In genomic region chr12:92145481-92145730, GRCh38 we compare ENCODE assay signal across 8 cellular contexts. TPM values are rescaled to one million over a fixed set of nuclear protein-coding genes. Genes with fewer than 3 reads are reported as not detected.
A peak's percentile ranks its signal among the peaks of the same experiment; 100 is the strongest.
DNase-seq lines count a peak whose midpoint lies in the region; ATAC-seq and TF ChIP-seq lines count a peak whose summit lies in the region.

No MANE protein-coding gene starts in this region.

- peak; percentile 0 for ATAC-seq in GM21529 (IDR thresholded peaks at IDR 0.05; ENCODE audit: unreplicated experiment)
- no peak for ATAC-seq in GM18858 (IDR thresholded peaks at IDR 0.05; ENCODE audit: unreplicated experiment)

- WGBS in esophagus, 2 donors = 0% methylated on average over 28 of the region's 28 CpGs

- H3K4me1 ChIP-seq in SJCRH30 (peaks cover 15% of the 10 kb centered on the region), esophagus (ENCODE audit: control insufficient read depth in 2 of 2, insufficient read depth in 2 of 2, low read length in 1 of 2) (no peaks in the 10 kb centered on the region), neutrophil (ENCODE audit: control insufficient read depth in 1 of 2, insufficient read depth in 1 of 2, low read depth in 1 of 2, low read length in 1 of 2) (peaks cover 0 to 50% of the 10 kb centered on the region in 2 experiments)

- H3K4me3 ChIP-seq in SJCRH30 = peak overlapping the region; percentile 90
- H3K4me3 ChIP-seq in esophagus (ENCODE audit: low read depth in 1 of 2, low read length in 2 of 2) = peak overlapping the region; percentile 83 to 99
- peak overlapping the region; percentile 80 to 96 for H3K4me3 ChIP-seq in neutrophil (ENCODE audit: low read depth in 1 of 2, low read length in 1 of 2)

- TF ChIP-seq CTCF in 22Rv1 (IDR thresholded peaks at IDR 0.05) = 0 out of 2 replicates have a peak, but pooled peaks have one; percentile 2
- no peak for TF ChIP-seq CTCF in neutrophil (IDR thresholded peaks at IDR 0.05)

- no peak for DNase-seq in SJCRH30
- no peak for DNase-seq in effector CD8-positive, alpha-beta T cell (lab: John Stamatoyannopoulos, UW)
- no peak for DNase-seq in RPMI8226

- H3K27me3 ChIP-seq in SJCRH30 (no peaks in the 10 kb centered on the region), esophagus (ENCODE audit: control insufficient read depth in 1 of 2, insufficient read depth in 2 of 2, low read length in 2 of 2) (no peaks in the 10 kb centered on the region), neutrophil (no peaks in the 10 kb centered on the region)

- H3K9me3 ChIP-seq in SJCRH30 (replicated peaks) = no peaks in the 10 kb centered on the region
- no peaks in the 10 kb centered on the region for H3K9me3 ChIP-seq in esophagus (ENCODE audit: control insufficient read depth in 2 of 2, insufficient read depth in 1 of 2, low read depth in 1 of 2, low read length in 1 of 2)
- H3K9me3 ChIP-seq in neutrophil = no peaks in the 10 kb centered on the region

- H3K27ac ChIP-seq in 22Rv1 = peak overlapping the region; percentile 97
- H3K27ac ChIP-seq in SJCRH30 = peak overlapping the region; percentile 80
- H3K27ac ChIP-seq in esophagus (ENCODE audit: low read depth in 2 of 2, low read length in 1 of 2) = peak overlapping the region; percentile 95 to 97
- H3K27ac ChIP-seq in neutrophil = peak overlapping the region; percentile 98

- peaks cover 27% of the 10 kb centered on the region for H3K36me3 ChIP-seq in SJCRH30
- H3K36me3 ChIP-seq in esophagus (ENCODE audit: control insufficient read depth in 2 of 2, insufficient read depth in 2 of 2, low read length in 1 of 2) = no peaks in the 10 kb centered on the region
- peaks cover 26% of the 10 kb centered on the region for H3K36me3 ChIP-seq in neutrophil

RNA-seq across cellular contexts. Expression of gene BTG1, which starts 0.2 kb away (rescaled TPM):
- 14.1 and 14.3 TPM in 2 replicates for total RNA-seq in SJCRH30 (2014; rRNA removed; shearing (Covaris generic))
- polyA plus RNA-seq in esophagus = 10 to 100 TPM; 23.6 to 28.0 TPM
